18 cellular contexts compared by ENCODE assay signal in the genomic region with DNA sequence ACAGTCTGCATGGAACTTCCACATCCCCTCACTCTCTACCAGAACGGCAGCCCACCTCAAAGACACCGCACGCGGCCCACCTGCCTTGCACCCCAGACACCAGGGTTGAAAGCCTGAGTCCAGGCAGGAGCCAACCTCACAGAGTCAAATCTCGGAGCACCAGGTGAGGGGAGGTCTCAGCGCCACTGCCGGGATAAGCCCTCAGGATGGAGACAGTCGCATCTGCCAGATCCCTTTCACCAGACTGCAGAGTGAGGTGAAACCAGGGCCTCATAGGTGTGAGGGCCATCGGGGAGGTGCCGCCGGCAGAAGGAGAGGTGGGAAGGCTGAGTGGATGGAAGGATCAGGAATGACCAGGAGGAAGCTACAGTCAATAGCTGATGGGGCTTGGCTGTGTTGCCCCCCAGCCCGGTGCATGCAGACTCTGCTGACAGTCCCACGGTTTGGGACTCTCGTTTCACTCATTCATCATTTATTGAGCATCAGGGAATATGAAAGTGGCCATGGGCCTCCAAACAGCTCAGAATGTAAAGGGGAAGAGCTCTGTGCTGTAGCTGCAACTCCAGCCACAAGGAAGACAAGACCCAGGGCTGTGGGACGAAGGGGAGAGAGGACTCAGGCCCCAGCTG.
"Had no signal": no experiment of that assay in that cellular context is flagged by ENCODE, and none has a peak within 500 bp of the region (broad histone marks: within the 10 kb centered on the region; RNA-seq: fewer than 3 reads in every experiment).

No MANE protein-coding gene starts in this region.

- H3K4me1 Mint-ChIP-seq: activated CD4-positive, alpha-beta T cell treated with anti-CD3 and anti-CD28 coated beads, Interleukin-2, amount 10 ng/mL, durations not matched to agents 7 days and 5 days; activated naive CD4-positive, alpha-beta T cell treated with anti-CD3 and anti-CD28 coated beads, Interleukin-2, amount 50 U/mL, for 24 hours had no signal

- H3K9me3 Mint-ChIP-seq: activated naive CD4-positive, alpha-beta T cell treated with anti-CD3 and anti-CD28 coated beads, Interleukin-2, amount 50 U/mL, for 24 hours; activated T-cell treated with anti-CD3 and anti-CD28 coated beads, Interleukin-2, amount 50 U/mL, for 24 hours; dendritic cell treated with granulocyte-macrophage colony-stimulating factor and Interleukin-4, amounts not matched to agents 40 ng/mL and 50 ng/mL, for 4 days; neural crest cell; stimulated activated naive CD8-positive, alpha-beta T cell treated with anti-CD3 and anti-CD28 coated beads, Interleukin-15, Interleukin-2, amounts not matched to agents 100 ng/mL and 50 ng/mL, for 24 hours had no signal

- H3K4me1 ChIP-seq: breast epithelium, upper lobe of left lung had no signal

- H3K4me3 ChIP-seq: breast epithelium, esophagus squamous epithelium, hepatocyte, ovary, upper lobe of left lung had no signal

- H3K27me3 ChIP-seq: breast epithelium, hepatocyte, ovary, upper lobe of left lung had no signal

- H3K27ac ChIP-seq: breast epithelium, esophagus squamous epithelium, hepatocyte, ovary, upper lobe of left lung had no signal

- H3K27ac Mint-ChIP-seq: activated CD4-positive, alpha-beta T cell treated with anti-CD3 and anti-CD28 coated beads, Interleukin-2, amount 10 ng/mL, durations not matched to agents 7 days and 5 days; activated CD8-positive, alpha-beta T cell treated with anti-CD3 and anti-CD28 coated beads, Interleukin-2, amount 10 ng/mL, durations not matched to agents 7 days and 5 days; activated naive CD4-positive, alpha-beta T cell treated with anti-CD3 and anti-CD28 coated beads, Interleukin-2, amount 50 U/mL, for 24 hours; activated T-cell treated with anti-CD3 and anti-CD28 coated beads, Interleukin-2, amount 50 U/mL, for 24 hours; dendritic cell treated with granulocyte-macrophage colony-stimulating factor and Interleukin-4, amounts not matched to agents 40 ng/mL and 50 ng/mL, for 4 days; stimulated activated naive CD8-positive, alpha-beta T cell treated with anti-CD3 and anti-CD28 coated beads, Interleukin-15, Interleukin-2, amounts not matched to agents 100 ng/mL and 50 ng/mL, for 24 hours had no signal

- H3K4me3 Mint-ChIP-seq: activated CD4-positive, alpha-beta T cell treated with anti-CD3 and anti-CD28 coated beads, Interleukin-2, amount 10 ng/mL, durations not matched to agents 7 days and 5 days; activated CD8-positive, alpha-beta T cell treated with anti-CD3 and anti-CD28 coated beads, Interleukin-2, amount 10 ng/mL, durations not matched to agents 7 days and 5 days; activated naive CD4-positive, alpha-beta T cell treated with anti-CD3 and anti-CD28 coated beads, Interleukin-2, amount 50 U/mL, for 24 hours; activated T-cell treated with anti-CD3 and anti-CD28 coated beads, Interleukin-2, amount 50 U/mL, for 24 hours; dendritic cell treated with granulocyte-macrophage colony-stimulating factor and Interleukin-4, amounts not matched to agents 40 ng/mL and 50 ng/mL, for 4 days; neural crest cell; stimulated activated naive CD8-positive, alpha-beta T cell treated with anti-CD3 and anti-CD28 coated beads, Interleukin-15, Interleukin-2, amounts not matched to agents 100 ng/mL and 50 ng/mL, for 24 hours had no signal

- H3K27me3 Mint-ChIP-seq: activated CD4-positive, alpha-beta T cell treated with anti-CD3 and anti-CD28 coated beads, Interleukin-2, amount 10 ng/mL, durations not matched to agents 7 days and 5 days; activated naive CD4-positive, alpha-beta T cell treated with anti-CD3 and anti-CD28 coated beads, Interleukin-2, amount 50 U/mL, for 24 hours; activated T-cell treated with anti-CD3 and anti-CD28 coated beads, Interleukin-2, amount 50 U/mL, for 24 hours; dendritic cell treated with granulocyte-macrophage colony-stimulating factor and Interleukin-4, amounts not matched to agents 40 ng/mL and 50 ng/mL, for 4 days; stimulated activated naive CD8-positive, alpha-beta T cell treated with anti-CD3 and anti-CD28 coated beads, Interleukin-15, Interleukin-2, amounts not matched to agents 100 ng/mL and 50 ng/mL, for 24 hours had no signal

- ATAC-seq: activated CD4-positive, CD25-positive, alpha-beta regulatory T cell treated with anti-CD3 and anti-CD28 coated beads, Interleukin-2, amount 50 U/mL, for 24 hours; activated CD8-positive, alpha-beta T cell treated with anti-CD3 and anti-CD28 coated beads, Interleukin-2, amount 10 ng/mL, durations not matched to agents 7 days and 5 days; left colon had no signal

- H3K9me3 ChIP-seq: esophagus squamous epithelium, ovary, upper lobe of left lung had no signal

- H3K36me3 Mint-ChIP-seq: activated naive CD4-positive, alpha-beta T cell treated with anti-CD3 and anti-CD28 coated beads, Interleukin-2, amount 50 U/mL, for 24 hours had no signal

- DNase-seq: activated CD4-positive, alpha-beta T cell treated with anti-CD3 and anti-CD28 coated beads, Interleukin-2, amount 10 ng/mL, durations not matched to agents 7 days and 5 days; activated CD8-positive, alpha-beta T cell treated with anti-CD3 and anti-CD28 coated beads, Interleukin-2, amount 10 ng/mL, durations not matched to agents 7 days and 5 days; activated T-cell treated with anti-CD3 and anti-CD28 coated beads, Interleukin-2, amount 50 U/mL, for 24 hours; cerebellar nuclear complex; effector CD8-positive, alpha-beta T cell; esophagus squamous epithelium; left colon; mammary epithelial cell; T1000 had no signal

- H3K36me3 ChIP-seq: breast epithelium, esophagus squamous epithelium, ovary, upper lobe of left lung had no signal
